In genomic region chr5:399296-400281, GRCh38 we compare ENCODE assay signal across 1 cellular context.
A peak's percentile ranks its signal among the peaks of the same experiment; 100 is the strongest.
TF ChIP-seq lines count a peak whose summit lies in the region.

No MANE protein-coding gene starts in this region.

TF ChIP-seq in WTC11, 78 proteins besides CTCF, POLR2A, EP300 and RAD21 (continued from another document):
- TF ChIP-seq MLX (CRISPR knock-in tag; IDR thresholded peaks at IDR 0.05) (no peak), ARID4B (CRISPR knock-in tag; IDR thresholded peaks at IDR 0.05; ENCODE audit: borderline replicate concordance) (no peak), ZMAT4 (CRISPR knock-in tag; IDR thresholded peaks at IDR 0.05) (no peak), FOXP1 (CRISPR knock-in tag; IDR thresholded peaks at IDR 0.05; ENCODE audit: borderline replicate concordance) (peak; percentile 31; the same call in 1 of the 2 replicates), ZNF532 (CRISPR knock-in tag; IDR thresholded peaks at IDR 0.05; ENCODE audit: borderline replicate concordance) (no peak; the same call in 1 of the 2 replicates), ZNF423 (CRISPR knock-in tag; IDR thresholded peaks at IDR 0.05) (peak; percentile 83)
